Comparison of ENCODE assay signal across 1 cellular context in genomic region chr16:71425746-71426068, GRCh38.
TF ChIP-seq lines count a peak whose summit lies in the region.

No MANE protein-coding gene starts in this region.

TF ChIP-seq in H1, 55 proteins besides CTCF, POLR2A, EP300 and RAD21:
- peak; percentile 30; the same call in 1 of the 2 replicates for TF ChIP-seq MAX (IDR thresholded peaks at IDR 0.05)
- TF ChIP-seq E2F6 (IDR thresholded peaks at IDR 0.05) = peak; percentile 87
- no peak for TF ChIP-seq HDAC6 (IDR thresholded peaks at IDR 0.05; ENCODE audit: low read depth, low read length)
